ENCODE assay signal across 1 cellular context in genomic region chr7:128404826-128405344, GRCh38.
TF ChIP-seq lines count a peak whose summit lies in the region.

No MANE protein-coding gene starts in this region.

TF ChIP-seq in K562, 482 proteins besides CTCF, POLR2A, EP300 and RAD21:
- TF ChIP-seq MECOM (CRISPR knock-in tag; IDR thresholded peaks at IDR 0.05) (no peak), YY1 (IDR thresholded peaks at IDR 0.05; ENCODE audit: borderline replicate concordance in 1 of 3, control insufficient read depth in 1 of 3, extremely low read depth in 1 of 3, insufficient read depth in 3 of 3, insufficient read length in 1 of 3, insufficient replicate concordance in 2 of 3, low read depth in 1 of 3, low read length in 2 of 3) (peak in 1 of 3 experiments; percentile 7), WHSC1 (IDR thresholded peaks at IDR 0.05; ENCODE audit: low read length) (peak; percentile 82), ETV6 (IDR thresholded peaks at IDR 0.05; ENCODE audit: borderline replicate concordance in 1 of 2, low read depth in 2 of 2, low read length in 1 of 2) (no peak), ETV6 (CRISPR knock-in tag; IDR thresholded peaks at IDR 0.05; ENCODE audit: borderline replicate concordance) (no peak), KDM2B (CRISPR knock-in tag; IDR thresholded peaks at IDR 0.05) (no peak), USF1 (CRISPR knock-in tag; IDR thresholded peaks at IDR 0.05) (peak; percentile 5; the same call in 1 of the 2 replicates), SP1 (CRISPR knock-in tag; IDR thresholded peaks at IDR 0.05) (peak; percentile 7; the same call in 1 of the 2 replicates), MYC (IDR thresholded peaks at IDR 0.05; ENCODE audit: low read depth, low read length) (no peak), MYC (CRISPR knock-in tag; IDR thresholded peaks at IDR 0.05; ENCODE audit: borderline replicate concordance, low read depth) (0 out of 2 replicates have a peak, but pooled peaks have one; percentile 37), FOXK1 (CRISPR knock-in tag; IDR thresholded peaks at IDR 0.05; ENCODE audit: borderline replicate concordance) (no peak), ZBED1 (IDR thresholded peaks at IDR 0.05) (0 out of 2 replicates have a peak, but pooled peaks have one; percentile 4), SNRNP70 (optimal IDR thresholded peaks at IDR 0.05; ENCODE audit: low read depth, low read length) (peak; percentile 34), L3MBTL2 (IDR thresholded peaks at IDR 0.05) (no peak), ZNF511 (CRISPR knock-in tag; IDR thresholded peaks at IDR 0.05) (0 out of 2 replicates have a peak, but pooled peaks have one; percentile 8)
- TF ChIP-seq, protein P1, sequence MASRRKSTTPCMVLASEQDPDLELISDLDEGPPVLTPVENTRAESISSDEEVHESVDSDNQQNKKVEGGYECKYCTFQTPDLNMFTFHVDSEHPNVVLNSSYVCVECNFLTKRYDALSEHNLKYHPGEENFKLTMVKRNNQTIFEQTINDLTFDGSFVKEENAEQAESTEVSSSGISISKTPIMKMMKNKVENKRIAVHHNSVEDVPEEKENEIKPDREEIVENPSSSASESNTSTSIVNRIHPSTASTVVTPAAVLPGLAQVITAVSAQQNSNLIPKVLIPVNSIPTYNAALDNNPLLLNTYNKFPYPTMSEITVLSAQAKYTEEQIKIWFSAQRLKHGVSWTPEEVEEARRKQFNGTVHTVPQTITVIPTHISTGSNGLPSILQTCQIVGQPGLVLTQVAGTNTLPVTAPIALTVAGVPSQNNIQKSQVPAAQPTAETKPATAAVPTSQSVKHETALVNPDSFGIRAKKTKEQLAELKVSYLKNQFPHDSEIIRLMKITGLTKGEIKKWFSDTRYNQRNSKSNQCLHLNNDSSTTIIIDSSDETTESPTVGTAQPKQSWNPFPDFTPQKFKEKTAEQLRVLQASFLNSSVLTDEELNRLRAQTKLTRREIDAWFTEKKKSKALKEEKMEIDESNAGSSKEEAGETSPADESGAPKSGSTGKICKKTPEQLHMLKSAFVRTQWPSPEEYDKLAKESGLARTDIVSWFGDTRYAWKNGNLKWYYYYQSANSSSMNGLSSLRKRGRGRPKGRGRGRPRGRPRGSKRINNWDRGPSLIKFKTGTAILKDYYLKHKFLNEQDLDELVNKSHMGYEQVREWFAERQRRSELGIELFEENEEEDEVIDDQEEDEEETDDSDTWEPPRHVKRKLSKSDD (conservative IDR thresholded peaks at IDR 0.05; ENCODE audit: low read length) = 0 out of 2 replicates have a peak, but pooled peaks have one; percentile 8
- TF ChIP-seq, protein P2, sequence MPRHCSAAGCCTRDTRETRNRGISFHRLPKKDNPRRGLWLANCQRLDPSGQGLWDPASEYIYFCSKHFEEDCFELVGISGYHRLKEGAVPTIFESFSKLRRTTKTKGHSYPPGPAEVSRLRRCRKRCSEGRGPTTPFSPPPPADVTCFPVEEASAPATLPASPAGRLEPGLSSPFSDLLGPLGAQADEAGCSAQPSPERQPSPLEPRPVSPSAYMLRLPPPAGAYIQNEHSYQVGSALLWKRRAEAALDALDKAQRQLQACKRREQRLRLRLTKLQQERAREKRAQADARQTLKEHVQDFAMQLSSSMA (CRISPR knock-in tag; IDR thresholded peaks at IDR 0.05) = 0 out of 2 replicates have a peak, but pooled peaks have one; percentile 23
- TF ChIP-seq, protein P3, sequence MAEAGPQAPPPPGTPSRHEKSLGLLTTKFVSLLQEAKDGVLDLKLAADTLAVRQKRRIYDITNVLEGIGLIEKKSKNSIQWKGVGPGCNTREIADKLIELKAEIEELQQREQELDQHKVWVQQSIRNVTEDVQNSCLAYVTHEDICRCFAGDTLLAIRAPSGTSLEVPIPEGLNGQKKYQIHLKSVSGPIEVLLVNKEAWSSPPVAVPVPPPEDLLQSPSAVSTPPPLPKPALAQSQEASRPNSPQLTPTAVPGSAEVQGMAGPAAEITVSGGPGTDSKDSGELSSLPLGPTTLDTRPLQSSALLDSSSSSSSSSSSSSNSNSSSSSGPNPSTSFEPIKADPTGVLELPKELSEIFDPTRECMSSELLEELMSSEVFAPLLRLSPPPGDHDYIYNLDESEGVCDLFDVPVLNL (CRISPR knock-in tag; IDR thresholded peaks at IDR 0.05; ENCODE audit: low read depth) = 0 out of 2 replicates have a peak, but pooled peaks have one; percentile 27
